In genomic region chr17:15448580-15448956, GRCh38 we compare ENCODE assay signal across 27 cellular contexts. TPM values are rescaled to one million over a fixed set of nuclear protein-coding genes. Genes with fewer than 3 reads are reported as not detected.
DNase-seq lines count a peak whose midpoint lies in the region; ATAC-seq, FAIRE-seq and TF ChIP-seq lines count a peak whose summit lies in the region.
"Had no signal": no experiment of that assay in that cellular context is flagged by ENCODE, and none has a peak within 500 bp of the region (broad histone marks: within the 10 kb centered on the region; RNA-seq: fewer than 3 reads in every experiment).

No MANE protein-coding gene starts in this region.

- H3K4me3 ChIP-seq in pancreas (no peak overlapping the region), uterus (no peak overlapping the region)
- H3K4me3 ChIP-seq: coronary artery, GM23248, ovary, Peyer's patch, SJCRH30 had no signal

- no peak for FAIRE-seq in pancreas (lab: Jason Lieb, UNC)
- FAIRE-seq: A204.1, TTC549 had no signal

- DNase-seq in Right ventricle myocardium superior (no peak), cardiac septum (ENCODE audit: low spot score) (no peak), left ventricle myocardium superior (no peak), pancreas (no peak), uterus (peak in 1 of 2 donors; percentile 12), NCI-H526 treated with DMSO at 0.1 percent for 48 hours (lab: John Stamatoyannopoulos, UW) (no peak)
- DNase-seq: activated CD4-positive, alpha-beta T cell treated with anti-CD3 and anti-CD28 coated beads for 1 hour; activated gamma-delta T cell; activated naive CD8-positive, alpha-beta T cell treated with anti-CD3 and anti-CD28 coated beads, Interleukin-2, amount 50 U/mL, for 24 hours; BE2C; DMS53; effector memory CD8-positive, alpha-beta T cell; GDM1; GM23248; Karpas-422; NCI-H1694 treated with DMSO at 0.1 percent for 48 hours; NCI-H2171; NCI-H524 treated with DMSO at 0.1 percent for 48 hours; ovary; Peyer's patch; SJCRH30; stimulated activated CD8-positive, alpha-beta memory T cell treated with anti-CD3 and anti-CD28 coated beads, Interleukin-4, amount 100 ng/mL, for 48 hours had no signal

- H3K9me3 ChIP-seq in pancreas (no peaks in the 10 kb centered on the region), uterus (no peaks in the 10 kb centered on the region)
- H3K9me3 ChIP-seq: BE2C, ovary, Peyer's patch, SJCRH30 had no signal

- 91 to 93% methylated on average over 7 of the region's 7 CpGs for WGBS in pancreas, 2 donors

- H3K36me3 ChIP-seq in pancreas, result no peaks in the 10 kb centered on the region
- H3K36me3 ChIP-seq in uterus, result no peaks in the 10 kb centered on the region
- H3K36me3 ChIP-seq: BE2C, ovary, Peyer's patch, SJCRH30 had no signal

- peaks cover 0 to 4% (median 0%) of the 10 kb centered on the region in 3 donors for H3K4me1 ChIP-seq in pancreas
- H3K4me1 ChIP-seq in uterus, result no peaks in the 10 kb centered on the region
- H3K4me1 ChIP-seq: BE2C had no signal

- TF ChIP-seq CTCF in pancreas (IDR thresholded peaks at IDR 0.05), result no peak
- TF ChIP-seq CTCF in uterus (IDR thresholded peaks at IDR 0.05), result no peak

- TF ChIP-seq POLR2A in uterus (IDR thresholded peaks at IDR 0.05), result no peak

- H3K27me3 ChIP-seq in pancreas (no peaks in the 10 kb centered on the region), uterus (no peaks in the 10 kb centered on the region)
- H3K27me3 ChIP-seq: BE2C, ovary, Peyer's patch, SJCRH30 had no signal

- peak overlapping the region; percentile 35 to 69 (median 65) for H3K27ac ChIP-seq in pancreas
- peak overlapping the region; percentile 48 to 62 for H3K27ac ChIP-seq in uterus
- H3K27ac ChIP-seq: GM23248, ovary, SJCRH30 had no signal

- ATAC-seq in Right ventricle myocardium superior (ENCODE audit: poor library complexity) (peak; percentile 11), left ventricle myocardium superior (peak; percentile 29), pancreas (no peak), GM18520 (IDR thresholded peaks at IDR 0.05; ENCODE audit: unreplicated experiment) (no peak), HG03342 (IDR thresholded peaks at IDR 0.05; ENCODE audit: unreplicated experiment) (no peak)
- ATAC-seq: activated naive CD8-positive, alpha-beta T cell treated with anti-CD3 and anti-CD28 coated beads, Interleukin-2, amount 50 U/mL, for 24 hours; effector memory CD8-positive, alpha-beta T cell had no signal

- intact Hi-C loops in Right ventricle myocardium superior (cut with DNase I) (no loop called here), cardiac septum (cut with DNase I) (no loop called here), left ventricle myocardium superior (cut with micrococcal nuclease) (no loop called here), pancreas (cut with DNase I) (no loop called here), uterus (cut with DNase I; ENCODE audit: low total_unique reads) (no loop called here)

RNA-seq across cellular contexts. Expression of gene CDRT4, which starts 18.9 kb away (rescaled TPM):
- total RNA-seq in Right ventricle myocardium superior (1.9 TPM), cardiac septum (1.8 TPM), left ventricle myocardium superior (1.4 TPM), pancreas (10 to 100 TPM in 1 of 6 donors, 1 to 10 TPM in 5; 1.8 to 10.3 (median 6.2) TPM), uterus (10 to 100 TPM in 1 of 4 donors, 1 to 10 TPM in 2, under 1 TPM in 1; 0.29 to 22.8 (median 4.2) TPM)
- 10 to 100 TPM; 20.9 to 31.6 TPM for polyA plus RNA-seq in pancreas

Comparison
In these comparisons a context has a peak if more than half of its experiments do, and no peak if none do; other contexts are left out.
1. ATAC-seq: peak in Right ventricle myocardium superior (single experiment) and left ventricle myocardium superior (single experiment); none in pancreas (0 of 4), GM18520 (single experiment) and HG03342 (single experiment).